In the genomic region with DNA sequence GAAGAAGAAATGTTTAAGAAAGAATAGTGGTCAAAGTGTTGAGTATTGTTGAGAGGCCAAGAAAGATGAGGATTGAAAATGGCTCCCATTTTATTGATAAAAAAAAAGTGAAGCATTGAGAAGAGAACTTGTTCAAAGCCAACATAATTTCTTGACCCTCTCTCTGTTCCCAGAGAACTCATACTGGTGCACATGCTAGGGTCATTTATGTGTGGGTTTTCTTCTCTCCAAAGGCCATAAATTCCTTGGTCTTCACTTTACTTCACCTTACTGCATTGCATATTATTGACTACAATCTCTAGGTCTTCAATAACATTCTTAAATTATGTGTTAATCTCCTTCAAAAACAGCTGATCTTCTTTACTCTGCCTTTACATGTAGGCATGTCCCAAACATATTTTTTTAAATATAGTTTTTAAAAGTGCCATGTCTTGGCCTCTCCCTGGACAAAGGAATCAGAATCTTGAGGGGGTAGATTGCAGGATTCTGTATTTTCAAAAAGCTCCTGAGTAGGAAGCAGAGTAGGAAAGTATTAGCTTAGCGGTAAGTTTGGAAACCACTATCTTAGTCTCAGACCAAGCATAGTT, we compare ENCODE assay signal across 1 cellular context.
TF ChIP-seq lines count a peak whose summit lies in the region.

No MANE protein-coding gene starts in this region.

TF ChIP-seq in K562, 482 proteins besides CTCF, POLR2A, EP300 and RAD21 (continued from another document):
- no peak for TF ChIP-seq XRCC5 (IDR thresholded peaks at IDR 0.05; ENCODE audit: low read depth, low read length)
- TF ChIP-seq, protein P1, sequence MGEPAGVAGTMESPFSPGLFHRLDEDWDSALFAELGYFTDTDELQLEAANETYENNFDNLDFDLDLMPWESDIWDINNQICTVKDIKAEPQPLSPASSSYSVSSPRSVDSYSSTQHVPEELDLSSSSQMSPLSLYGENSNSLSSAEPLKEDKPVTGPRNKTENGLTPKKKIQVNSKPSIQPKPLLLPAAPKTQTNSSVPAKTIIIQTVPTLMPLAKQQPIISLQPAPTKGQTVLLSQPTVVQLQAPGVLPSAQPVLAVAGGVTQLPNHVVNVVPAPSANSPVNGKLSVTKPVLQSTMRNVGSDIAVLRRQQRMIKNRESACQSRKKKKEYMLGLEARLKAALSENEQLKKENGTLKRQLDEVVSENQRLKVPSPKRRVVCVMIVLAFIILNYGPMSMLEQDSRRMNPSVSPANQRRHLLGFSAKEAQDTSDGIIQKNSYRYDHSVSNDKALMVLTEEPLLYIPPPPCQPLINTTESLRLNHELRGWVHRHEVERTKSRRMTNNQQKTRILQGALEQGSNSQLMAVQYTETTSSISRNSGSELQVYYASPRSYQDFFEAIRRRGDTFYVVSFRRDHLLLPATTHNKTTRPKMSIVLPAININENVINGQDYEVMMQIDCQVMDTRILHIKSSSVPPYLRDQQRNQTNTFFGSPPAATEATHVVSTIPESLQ (CRISPR knock-in tag; IDR thresholded peaks at IDR 0.05): no peak
- TF ChIP-seq, protein P2, sequence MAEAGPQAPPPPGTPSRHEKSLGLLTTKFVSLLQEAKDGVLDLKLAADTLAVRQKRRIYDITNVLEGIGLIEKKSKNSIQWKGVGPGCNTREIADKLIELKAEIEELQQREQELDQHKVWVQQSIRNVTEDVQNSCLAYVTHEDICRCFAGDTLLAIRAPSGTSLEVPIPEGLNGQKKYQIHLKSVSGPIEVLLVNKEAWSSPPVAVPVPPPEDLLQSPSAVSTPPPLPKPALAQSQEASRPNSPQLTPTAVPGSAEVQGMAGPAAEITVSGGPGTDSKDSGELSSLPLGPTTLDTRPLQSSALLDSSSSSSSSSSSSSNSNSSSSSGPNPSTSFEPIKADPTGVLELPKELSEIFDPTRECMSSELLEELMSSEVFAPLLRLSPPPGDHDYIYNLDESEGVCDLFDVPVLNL (CRISPR knock-in tag; IDR thresholded peaks at IDR 0.05; ENCODE audit: low read depth): no peak
- no peak for TF ChIP-seq ASH1L (IDR thresholded peaks at IDR 0.05; ENCODE audit: borderline replicate concordance, low read depth, partially characterized antibody)
- peak; percentile 97 for TF ChIP-seq ZNF274 (IDR thresholded peaks at IDR 0.05; ENCODE audit: borderline replicate concordance, low read depth, low read length)
- no peak for TF ChIP-seq HDAC3 (IDR thresholded peaks at IDR 0.05; ENCODE audit: borderline replicate concordance, partially characterized antibody)
- TF ChIP-seq, protein P3, sequence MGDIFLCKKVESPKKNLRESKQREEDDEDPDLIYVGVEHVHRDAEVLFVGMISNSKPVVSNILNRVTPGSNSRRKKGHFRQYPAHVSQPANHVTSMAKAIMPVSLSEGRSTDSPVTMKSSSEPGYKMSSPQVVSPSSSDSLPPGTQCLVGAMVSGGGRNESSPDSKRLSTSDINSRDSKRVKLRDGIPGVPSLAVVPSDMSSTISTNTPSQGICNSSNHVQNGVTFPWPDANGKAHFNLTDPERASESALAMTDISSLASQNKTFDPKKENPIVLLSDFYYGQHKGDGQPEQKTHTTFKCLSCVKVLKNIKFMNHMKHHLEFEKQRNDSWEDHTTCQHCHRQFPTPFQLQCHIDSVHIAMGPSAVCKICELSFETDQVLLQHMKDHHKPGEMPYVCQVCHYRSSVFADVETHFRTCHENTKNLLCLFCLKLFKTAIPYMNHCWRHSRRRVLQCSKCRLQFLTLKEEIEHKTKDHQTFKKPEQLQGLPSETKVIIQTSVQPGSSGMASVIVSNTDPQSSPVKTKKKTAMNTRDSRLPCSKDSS (IDR thresholded peaks at IDR 0.05; ENCODE audit: low read depth, partially characterized antibody): no peak
- TF ChIP-seq, protein P4, sequence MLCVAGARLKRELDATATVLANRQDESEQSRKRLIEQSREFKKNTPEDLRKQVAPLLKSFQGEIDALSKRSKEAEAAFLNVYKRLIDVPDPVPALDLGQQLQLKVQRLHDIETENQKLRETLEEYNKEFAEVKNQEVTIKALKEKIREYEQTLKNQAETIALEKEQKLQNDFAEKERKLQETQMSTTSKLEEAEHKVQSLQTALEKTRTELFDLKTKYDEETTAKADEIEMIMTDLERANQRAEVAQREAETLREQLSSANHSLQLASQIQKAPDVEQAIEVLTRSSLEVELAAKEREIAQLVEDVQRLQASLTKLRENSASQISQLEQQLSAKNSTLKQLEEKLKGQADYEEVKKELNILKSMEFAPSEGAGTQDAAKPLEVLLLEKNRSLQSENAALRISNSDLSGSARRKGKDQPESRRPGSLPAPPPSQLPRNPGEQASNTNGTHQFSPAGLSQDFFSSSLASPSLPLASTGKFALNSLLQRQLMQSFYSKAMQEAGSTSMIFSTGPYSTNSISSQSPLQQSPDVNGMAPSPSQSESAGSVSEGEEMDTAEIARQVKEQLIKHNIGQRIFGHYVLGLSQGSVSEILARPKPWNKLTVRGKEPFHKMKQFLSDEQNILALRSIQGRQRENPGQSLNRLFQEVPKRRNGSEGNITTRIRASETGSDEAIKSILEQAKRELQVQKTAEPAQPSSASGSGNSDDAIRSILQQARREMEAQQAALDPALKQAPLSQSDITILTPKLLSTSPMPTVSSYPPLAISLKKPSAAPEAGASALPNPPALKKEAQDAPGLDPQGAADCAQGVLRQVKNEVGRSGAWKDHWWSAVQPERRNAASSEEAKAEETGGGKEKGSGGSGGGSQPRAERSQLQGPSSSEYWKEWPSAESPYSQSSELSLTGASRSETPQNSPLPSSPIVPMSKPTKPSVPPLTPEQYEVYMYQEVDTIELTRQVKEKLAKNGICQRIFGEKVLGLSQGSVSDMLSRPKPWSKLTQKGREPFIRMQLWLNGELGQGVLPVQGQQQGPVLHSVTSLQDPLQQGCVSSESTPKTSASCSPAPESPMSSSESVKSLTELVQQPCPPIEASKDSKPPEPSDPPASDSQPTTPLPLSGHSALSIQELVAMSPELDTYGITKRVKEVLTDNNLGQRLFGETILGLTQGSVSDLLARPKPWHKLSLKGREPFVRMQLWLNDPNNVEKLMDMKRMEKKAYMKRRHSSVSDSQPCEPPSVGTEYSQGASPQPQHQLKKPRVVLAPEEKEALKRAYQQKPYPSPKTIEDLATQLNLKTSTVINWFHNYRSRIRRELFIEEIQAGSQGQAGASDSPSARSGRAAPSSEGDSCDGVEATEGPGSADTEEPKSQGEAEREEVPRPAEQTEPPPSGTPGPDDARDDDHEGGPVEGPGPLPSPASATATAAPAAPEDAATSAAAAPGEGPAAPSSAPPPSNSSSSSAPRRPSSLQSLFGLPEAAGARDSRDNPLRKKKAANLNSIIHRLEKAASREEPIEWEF (CRISPR knock-in tag; IDR thresholded peaks at IDR 0.05): no peak
- TF ChIP-seq, protein P5, sequence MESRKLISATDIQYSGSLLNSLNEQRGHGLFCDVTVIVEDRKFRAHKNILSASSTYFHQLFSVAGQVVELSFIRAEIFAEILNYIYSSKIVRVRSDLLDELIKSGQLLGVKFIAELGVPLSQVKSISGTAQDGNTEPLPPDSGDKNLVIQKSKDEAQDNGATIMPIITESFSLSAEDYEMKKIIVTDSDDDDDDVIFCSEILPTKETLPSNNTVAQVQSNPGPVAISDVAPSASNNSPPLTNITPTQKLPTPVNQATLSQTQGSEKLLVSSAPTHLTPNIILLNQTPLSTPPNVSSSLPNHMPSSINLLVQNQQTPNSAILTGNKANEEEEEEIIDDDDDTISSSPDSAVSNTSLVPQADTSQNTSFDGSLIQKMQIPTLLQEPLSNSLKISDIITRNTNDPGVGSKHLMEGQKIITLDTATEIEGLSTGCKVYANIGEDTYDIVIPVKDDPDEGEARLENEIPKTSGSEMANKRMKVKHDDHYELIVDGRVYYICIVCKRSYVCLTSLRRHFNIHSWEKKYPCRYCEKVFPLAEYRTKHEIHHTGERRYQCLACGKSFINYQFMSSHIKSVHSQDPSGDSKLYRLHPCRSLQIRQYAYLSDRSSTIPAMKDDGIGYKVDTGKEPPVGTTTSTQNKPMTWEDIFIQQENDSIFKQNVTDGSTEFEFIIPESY (CRISPR knock-in tag; IDR thresholded peaks at IDR 0.05): 0 out of 2 replicates have a peak, but pooled peaks have one; percentile 25
